ENCODE assay signal across 8 cellular contexts in genomic region chr15:30696439-30697314, GRCh38.
DNase-seq lines count a peak whose midpoint lies in the region; ATAC-seq and TF ChIP-seq lines count a peak whose summit lies in the region.
"Not testable (repeated sequence)": the region's sequence is repeated elsewhere in the genome, so short reads cannot be mapped to it uniquely, and the experiment has no call there.

No MANE protein-coding gene starts in this region.

- not testable (repeated sequence) for H3K4me1 ChIP-seq in CD4-positive, alpha-beta memory T cell (ENCODE audit: insufficient read depth, low read length)
- peaks cover 12% of the 10 kb centered on the region for H3K4me1 ChIP-seq in KMS-11 (ENCODE audit: low read depth, poor library complexity, severe bottlenecking)

- not testable (repeated sequence) for H3K36me3 ChIP-seq in CD4-positive, alpha-beta memory T cell (ENCODE audit: insufficient read depth, low read length); KMS-11 (ENCODE audit: insufficient read depth)

- H3K27ac Mint-ChIP-seq in CD4-positive, alpha-beta memory T cell: peak overlapping the region in 5 of 7 donors; percentile 30 to 84 (median 63)
- peak overlapping the region; percentile 72 for H3K27ac Mint-ChIP-seq in activated CD8-positive, alpha-beta T cell treated with anti-CD3 and anti-CD28 coated beads, Interleukin-2, amount 10 ng/mL, durations not matched to agents 7 days and 5 days
- H3K27ac Mint-ChIP-seq in mesothelial cell of epicardium: peak overlapping the region; percentile 66

- not testable (repeated sequence) for H2AFZ ChIP-seq in KMS-11 (ENCODE audit: low read depth)

- not testable (repeated sequence) for H3K4me3 ChIP-seq in CD4-positive, alpha-beta memory T cell (ENCODE audit: low read length in 2 of 2); KMS-11 (IDR thresholded peaks at IDR 0.05; ENCODE audit: insufficient read depth, low read depth, low read length)

- not testable (repeated sequence) for H3K9me3 Mint-ChIP-seq in CD4-positive, alpha-beta memory T cell; activated CD8-positive, alpha-beta T cell treated with anti-CD3 and anti-CD28 coated beads, Interleukin-2, amount 10 ng/mL, durations not matched to agents 7 days and 5 days (ENCODE audit: insufficient read depth); mesothelial cell of epicardium

- H3K9ac ChIP-seq in KMS-11: not testable (repeated sequence)

- H3K27me3 Mint-ChIP-seq in CD4-positive, alpha-beta memory T cell; activated CD8-positive, alpha-beta T cell treated with anti-CD3 and anti-CD28 coated beads, Interleukin-2, amount 10 ng/mL, durations not matched to agents 7 days and 5 days (ENCODE audit: low read depth); mesothelial cell of epicardium (ENCODE audit: low read depth): not testable (repeated sequence)

- peak; percentile 87 for ATAC-seq in GM18868 (IDR thresholded peaks at IDR 0.05; ENCODE audit: unreplicated experiment)
- peak; percentile 66 for ATAC-seq in GM21367 (IDR thresholded peaks at IDR 0.05; ENCODE audit: unreplicated experiment)
- ATAC-seq in HG02678 (IDR thresholded peaks at IDR 0.05; ENCODE audit: unreplicated experiment): peak; percentile 70
- ATAC-seq in HG03108 (IDR thresholded peaks at IDR 0.05; ENCODE audit: unreplicated experiment): peak; percentile 69
- peak; percentile 16 for ATAC-seq in activated CD8-positive, alpha-beta T cell treated with anti-CD3 and anti-CD28 coated beads, Interleukin-2, amount 10 ng/mL, durations not matched to agents 7 days and 5 days

- not testable (repeated sequence) for H3K27me3 ChIP-seq in CD4-positive, alpha-beta memory T cell (ENCODE audit: insufficient read depth, low read length); KMS-11 (ENCODE audit: insufficient read depth, low read depth)

- not testable (repeated sequence) for H4K20me1 ChIP-seq in KMS-11 (ENCODE audit: insufficient read depth)

- not testable (repeated sequence) for H3K9me3 ChIP-seq in CD4-positive, alpha-beta memory T cell (ENCODE audit: control insufficient read depth in 1 of 2, low read length in 2 of 2)

- peak overlapping the region; percentile 60 for H3K4me2 ChIP-seq in KMS-11

- POLR2A ChIA-PET in CD4-positive, alpha-beta memory T cell (lab: Charles Lee; ENCODE audit: partially characterized antibody); activated CD8-positive, alpha-beta T cell treated with anti-CD3 and anti-CD28 coated beads, Interleukin-2, amount 10 ng/mL, durations not matched to agents 7 days and 5 days (lab: Charles Lee): not testable (repeated sequence)

- intact Hi-C loops in CD4-positive, alpha-beta memory T cell (cut with micrococcal nuclease): not testable (repeated sequence)

- not testable (repeated sequence) for H3K27ac ChIP-seq in CD4-positive, alpha-beta memory T cell (ENCODE audit: low read depth, low read length)
- H3K27ac ChIP-seq in KMS-11: peak overlapping the region; percentile 71

- DNase-seq in CD4-positive, alpha-beta memory T cell; activated CD8-positive, alpha-beta T cell treated with anti-CD3 and anti-CD28 coated beads, Interleukin-2, amount 10 ng/mL, durations not matched to agents 7 days and 5 days; mesothelial cell of epicardium (ENCODE audit: low spot score in 2 of 2, unreplicated experiment in 2 of 2): not testable (repeated sequence)

- peak overlapping the region in 1 of 8 donors; percentile 65 for H3K4me3 Mint-ChIP-seq in CD4-positive, alpha-beta memory T cell
- H3K4me3 Mint-ChIP-seq in activated CD8-positive, alpha-beta T cell treated with anti-CD3 and anti-CD28 coated beads, Interleukin-2, amount 10 ng/mL, durations not matched to agents 7 days and 5 days; mesothelial cell of epicardium: not testable (repeated sequence)

- not testable (repeated sequence) for H3K4me1 Mint-ChIP-seq in CD4-positive, alpha-beta memory T cell; activated CD8-positive, alpha-beta T cell treated with anti-CD3 and anti-CD28 coated beads, Interleukin-2, amount 10 ng/mL, durations not matched to agents 7 days and 5 days (ENCODE audit: low read depth); mesothelial cell of epicardium

- not testable (repeated sequence) for TF ChIP-seq CTCF in KMS-11 (conservative IDR thresholded peaks at IDR 0.05; ENCODE audit: low read depth, low read length); mesothelial cell of epicardium (IDR thresholded peaks at IDR 0.05; ENCODE audit: unreplicated experiment)

- H3K79me2 ChIP-seq in KMS-11 (ENCODE audit: insufficient read depth, low read depth): not testable (repeated sequence)

- H3K36me3 Mint-ChIP-seq in CD4-positive, alpha-beta memory T cell; activated CD8-positive, alpha-beta T cell treated with anti-CD3 and anti-CD28 coated beads, Interleukin-2, amount 10 ng/mL, durations not matched to agents 7 days and 5 days (ENCODE audit: low read depth); mesothelial cell of epicardium: not testable (repeated sequence)

- CTCF ChIA-PET in CD4-positive, alpha-beta memory T cell (lab: Charles Lee; ENCODE audit: partially characterized antibody); activated CD8-positive, alpha-beta T cell treated with anti-CD3 and anti-CD28 coated beads, Interleukin-2, amount 10 ng/mL, durations not matched to agents 7 days and 5 days (lab: Charles Lee): not testable (repeated sequence)

Comparison
In these comparisons a context has a peak if more than half of its experiments do, and no peak if none do; other contexts are left out.
1. ATAC-seq: peak in every context shown above with its lines; median percentile 87 in GM18868; 70 in HG02678; 69 in HG03108; 66 in GM21367; 16 in activated CD8-positive, alpha-beta T cell treated with anti-CD3 and anti-CD28 coated beads, Interleukin-2, amount 10 ng/mL, durations not matched to agents 7 days and 5 days.